16 cellular contexts compared by ENCODE assay signal in the genomic region with DNA sequence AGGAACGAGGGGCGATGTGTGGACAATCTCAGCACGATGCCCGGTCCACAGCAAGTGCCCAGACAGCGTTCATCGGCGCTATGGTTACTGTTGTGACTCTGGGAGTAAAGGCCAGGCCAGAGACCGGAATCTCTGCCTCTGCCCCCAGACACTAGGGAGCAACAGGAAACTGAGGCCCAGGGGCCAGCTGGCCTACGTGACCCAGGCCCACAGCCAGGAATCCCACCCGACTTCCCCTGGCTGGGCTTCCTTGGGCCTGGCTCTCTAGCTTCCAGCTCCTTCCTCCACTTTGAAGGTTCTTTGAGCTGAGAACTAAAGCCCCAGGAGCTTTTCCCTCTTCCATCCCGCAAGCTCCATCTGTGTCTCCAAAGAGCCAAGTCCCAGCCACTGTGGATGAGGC. TPM values are rescaled to one million over a fixed set of nuclear protein-coding genes. Genes with fewer than 3 reads are reported as not detected.
DNase-seq lines count a peak whose midpoint lies in the region; ATAC-seq and TF ChIP-seq lines count a peak whose summit lies in the region.
"Had no signal": no experiment of that assay in that cellular context is flagged by ENCODE, and none has a peak within 500 bp of the region (broad histone marks: within the 10 kb centered on the region; RNA-seq: fewer than 3 reads in every experiment).

No MANE protein-coding gene starts in this region.

- no peaks in the 10 kb centered on the region for H3K9me3 Mint-ChIP-seq in activated CD8-positive, alpha-beta T cell treated with anti-CD3 and anti-CD28 coated beads, Interleukin-2, amount 10 ng/mL, durations not matched to agents 7 days and 5 days (ENCODE audit: insufficient read depth)
- H3K9me3 Mint-ChIP-seq: CD4-positive, CD25-positive, alpha-beta regulatory T cell had no signal

- peaks cover 41% of the 10 kb centered on the region for H3K4me1 Mint-ChIP-seq in activated CD8-positive, alpha-beta T cell treated with anti-CD3 and anti-CD28 coated beads, Interleukin-2, amount 10 ng/mL, durations not matched to agents 7 days and 5 days (ENCODE audit: low read depth)

- H3K4me1 ChIP-seq in heart right ventricle (peaks cover 7 to 29% (median 24%) of the 10 kb centered on the region in 9 donors), mucosa of descending colon (ENCODE audit: low read depth) (peaks cover 6% of the 10 kb centered on the region), upper lobe of right lung (peaks cover 23% of the 10 kb centered on the region)

- 85 to 90% methylated on average over 11 of the region's 11 CpGs for WGBS in heart right ventricle, 2 donors

- POLR2A ChIA-PET in activated CD8-positive, alpha-beta T cell treated with anti-CD3 and anti-CD28 coated beads, Interleukin-2, amount 10 ng/mL, durations not matched to agents 7 days and 5 days (lab: Charles Lee), result interaction anchor here (1.5 kb wide), 1 partner anchor 9 kb away, joined by 4 read pairs; no protein-coding TSS in a partner anchor

- H3K27ac ChIP-seq in heart right ventricle (no peak overlapping the region), upper lobe of right lung (no peak overlapping the region)

- H3K4me3 ChIP-seq in heart right ventricle, result no peak overlapping the region
- no peak overlapping the region for H3K4me3 ChIP-seq in mucosa of descending colon
- H3K4me3 ChIP-seq in upper lobe of right lung, result no peak overlapping the region
- H3K4me3 ChIP-seq: HAP-1 had no signal

- peaks cover 0 to 15% (median under 1%) of the 10 kb centered on the region in 7 donors for H3K27me3 ChIP-seq in heart right ventricle
- no peaks in the 10 kb centered on the region for H3K27me3 ChIP-seq in upper lobe of right lung

- peaks cover 58% of the 10 kb centered on the region for H3K36me3 Mint-ChIP-seq in activated CD8-positive, alpha-beta T cell treated with anti-CD3 and anti-CD28 coated beads, Interleukin-2, amount 10 ng/mL, durations not matched to agents 7 days and 5 days (ENCODE audit: low read depth)

- H3K27ac Mint-ChIP-seq in activated CD8-positive, alpha-beta T cell treated with anti-CD3 and anti-CD28 coated beads, Interleukin-2, amount 10 ng/mL, durations not matched to agents 7 days and 5 days, result peak overlapping the region; percentile 46

- no peak overlapping the region for H3K4me3 Mint-ChIP-seq in activated CD8-positive, alpha-beta T cell treated with anti-CD3 and anti-CD28 coated beads, Interleukin-2, amount 10 ng/mL, durations not matched to agents 7 days and 5 days

- no peak for TF ChIP-seq CTCF in heart right ventricle (IDR thresholded peaks at IDR 0.05)
- no peak for TF ChIP-seq CTCF in mucosa of descending colon (IDR thresholded peaks at IDR 0.05)
- TF ChIP-seq CTCF in upper lobe of right lung (IDR thresholded peaks at IDR 0.05), result no peak
- TF ChIP-seq CTCF in GM10266 (IDR thresholded peaks at IDR 0.05; ENCODE audit: control insufficient read depth, insufficient read depth, low read depth, missing control alignments), result no peak

- DNase-seq in Right ventricle myocardium inferior (ENCODE audit: missing footprints) (peak; percentile 11), heart right ventricle (no peak), mucosa of descending colon (peak in 2 of 3 donors; percentile 15 to 33), upper lobe of right lung (peak; percentile 57), GM10266 (ENCODE audit: extremely low spot score) (no peak), AG20443 (ENCODE audit: low spot score) (no peak)
- DNase-seq in activated CD8-positive, alpha-beta T cell treated with anti-CD3 and anti-CD28 coated beads, Interleukin-2, amount 10 ng/mL, durations not matched to agents 7 days and 5 days, result no peak
- DNase-seq: CD4-positive, CD25-positive, alpha-beta regulatory T cell; DMS53; MV-4-11; NCI-H1417; NCI-H187 treated with DMSO at 0.1 percent for 48 hours; NCI-H526 treated with DMSO at 0.1 percent for 48 hours; NK-92 treated with Interleukin-12 subunit alpha and Interleukin-12 subunit beta, amount 100 ng/mL, for 24 hours; SIG-M5 had no signal

- ATAC-seq in Right ventricle myocardium inferior (no peak), heart right ventricle (no peak), mucosa of descending colon (no peak), upper lobe of right lung (no peak)
- no peak for ATAC-seq in activated CD8-positive, alpha-beta T cell treated with anti-CD3 and anti-CD28 coated beads, Interleukin-2, amount 10 ng/mL, durations not matched to agents 7 days and 5 days

- CTCF ChIA-PET in activated CD8-positive, alpha-beta T cell treated with anti-CD3 and anti-CD28 coated beads, Interleukin-2, amount 10 ng/mL, durations not matched to agents 7 days and 5 days (lab: Charles Lee), result interaction anchor here (1.1 to 4.7 kb wide), 4 partner anchors 32 to 70 kb away, joined by 3 to 23 read pairs (median 5); no protein-coding TSS in a partner anchor

- intact Hi-C loops in Right ventricle myocardium inferior (cut with DNase I) (no loop called here), heart right ventricle (cut with DNase I) (loop anchor here in 1 of 10 donors (5.0 kb wide), 1 partner anchor 854 kb away; no protein-coding TSS in a partner anchor), mucosa of descending colon (cut with DNase I, micrococcal nuclease) (no loop called here), upper lobe of right lung (cut with DNase I) (no loop called here)

- H3K36me3 ChIP-seq in heart right ventricle, result no peaks in the 10 kb centered on the region
- no peaks in the 10 kb centered on the region for H3K36me3 ChIP-seq in mucosa of descending colon (ENCODE audit: low read depth)
- no peaks in the 10 kb centered on the region for H3K36me3 ChIP-seq in upper lobe of right lung

- no peaks in the 10 kb centered on the region for H3K27me3 Mint-ChIP-seq in activated CD8-positive, alpha-beta T cell treated with anti-CD3 and anti-CD28 coated beads, Interleukin-2, amount 10 ng/mL, durations not matched to agents 7 days and 5 days (ENCODE audit: low read depth)
- H3K27me3 Mint-ChIP-seq: CD4-positive, CD25-positive, alpha-beta regulatory T cell had no signal

- H3K9me3 ChIP-seq in heart right ventricle (no peaks in the 10 kb centered on the region), mucosa of descending colon (no peaks in the 10 kb centered on the region), upper lobe of right lung (no peaks in the 10 kb centered on the region)
- H3K9me3 ChIP-seq: HAP-1 had no signal

RNA-seq across cellular contexts. Expression of gene LRP8, which starts 4.6 kb away (rescaled TPM):
- 1.2 TPM for total RNA-seq in Right ventricle myocardium inferior
- total RNA-seq in heart right ventricle, result 1 to 10 TPM; 1.7 to 4.7 (median 2.3) TPM
- 1 to 10 TPM in 1 of 2 donors, under 1 TPM in 1; 0.37 to 1.1 TPM for polyA plus RNA-seq in heart right ventricle
- total RNA-seq in activated CD8-positive, alpha-beta T cell treated with anti-CD3 and anti-CD28 coated beads, Interleukin-2, amount 10 ng/mL, durations not matched to agents 7 days and 5 days, result 10 to 100 TPM; 62.7 to 71.8 TPM
- total RNA-seq in mucosa of descending colon, result 1 to 10 TPM; 1.3 to 6.5 (median 1.4) TPM
- 11.6 TPM for total RNA-seq in upper lobe of right lung

Comparison
In these comparisons a context has a peak if more than half of its experiments do, and no peak if none do; other contexts are left out.
1. DNase-seq: peak in Right ventricle myocardium inferior (single experiment), mucosa of descending colon (2 of 3) and upper lobe of right lung (single experiment); none in heart right ventricle (0 of 2), activated CD8-positive, alpha-beta T cell treated with anti-CD3 and anti-CD28 coated beads, Interleukin-2, amount 10 ng/mL, durations not matched to agents 7 days and 5 days (single experiment), GM10266 (single experiment) and AG20443 (single experiment).